Comparison of ENCODE assay signal across 8 cellular contexts in the genomic region with DNA sequence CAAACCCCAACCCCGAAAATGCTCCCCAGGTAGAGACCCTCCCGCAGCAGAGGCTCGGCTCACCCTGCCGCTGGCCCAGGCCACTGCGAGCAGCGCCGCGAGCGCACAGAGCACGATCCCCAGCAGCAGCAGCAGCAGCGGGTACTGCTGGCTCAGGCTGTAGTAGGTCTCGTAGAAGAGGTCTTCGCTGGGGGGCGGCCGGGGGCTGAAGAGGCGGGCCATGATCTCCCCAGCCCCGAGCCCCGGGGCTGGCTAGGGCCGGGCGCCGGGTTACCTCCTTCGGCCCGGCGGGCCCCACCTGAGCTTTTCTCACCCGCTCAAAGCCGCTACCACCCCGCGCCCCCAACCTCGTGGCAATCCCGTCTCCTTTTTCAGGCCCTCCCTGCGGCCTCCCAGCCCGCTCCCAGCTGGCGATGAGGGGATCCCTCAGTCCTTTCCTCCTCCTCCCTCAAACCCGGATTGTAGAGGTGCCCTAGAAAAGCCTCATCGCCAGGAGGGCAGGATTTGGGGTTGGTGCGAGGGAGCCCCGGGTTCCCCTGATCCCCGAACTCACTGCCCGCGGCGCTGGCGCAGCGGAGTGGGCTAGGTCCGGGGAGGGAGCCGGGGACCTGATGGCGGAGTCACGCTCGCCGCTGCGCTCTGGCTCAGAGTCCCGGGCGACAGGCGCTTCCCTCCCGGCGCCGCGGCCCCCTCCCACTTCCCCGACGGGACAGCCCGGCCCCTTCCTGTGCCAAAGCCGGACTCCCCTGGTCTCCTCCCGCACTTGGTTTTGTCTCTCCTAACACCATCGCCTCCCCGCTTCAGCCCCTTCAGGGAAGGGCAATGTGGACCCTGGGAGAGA. TPM values are rescaled to one million over a fixed set of nuclear protein-coding genes. Genes with fewer than 3 reads are reported as not detected.
DNase-seq lines count a peak whose midpoint lies in the region; ATAC-seq, FAIRE-seq and TF ChIP-seq lines count a peak whose summit lies in the region.

Gene ADCY4 (minus strand): TSS at position 641 of the 841 bp plus-strand sequence. CDS start 419 bp downstream, at position 222.

- no peak for DNase-seq in small intestine
- DNase-seq in GM12892 (ENCODE audit: insufficient read length) = no peak
- no peak for DNase-seq in NCI-H82 treated with DMSO at 0.1 percent for 48 hours (lab: John Stamatoyannopoulos, UW; ENCODE audit: unreplicated experiment)

- peak within 1 kb of the TSS; percentile 78 for H2AFZ ChIP-seq in KMS-11 (ENCODE audit: low read depth)

- no peaks in the 10 kb centered on the region for H4K20me1 ChIP-seq in KMS-11 (ENCODE audit: insufficient read depth)

- H3K4me2 ChIP-seq in KMS-11 = peak within 1 kb of the TSS; percentile 80

- no peak for TF ChIP-seq CTCF in KMS-11 (conservative IDR thresholded peaks at IDR 0.05; ENCODE audit: low read depth, low read length)

- H3K9ac ChIP-seq in KMS-11 (no peak within 1 kb of the TSS), iPS-18a (ENCODE audit: low read length) (no peak within 1 kb of the TSS)

- TF ChIP-seq POLR2A in GM12892 (IDR thresholded peaks at IDR 0.05; ENCODE audit: low read depth, low read length) = no peak

- H3K9me3 ChIP-seq in iPS-18a (ENCODE audit: control insufficient read depth, low read depth, low read length) (no peaks in the 10 kb centered on the region), small intestine (ENCODE audit: control insufficient read depth, low read depth) (no peaks in the 10 kb centered on the region)

- H3K27ac ChIP-seq in KMS-11 (no peak within 1 kb of the TSS), adipose tissue (ENCODE audit: low read depth, low read length) (no peak within 1 kb of the TSS), iPS-18a (ENCODE audit: low read length) (no peak within 1 kb of the TSS), small intestine (ENCODE audit: low read depth in 1 of 2, low read length in 1 of 2) (peak within 1 kb of the TSS in 1 of 2 donors; percentile 69)

- no peak within 1 kb of the TSS for H3K4me3 ChIP-seq in KMS-11 (IDR thresholded peaks at IDR 0.05; ENCODE audit: insufficient read depth, low read depth, low read length)
- peak within 1 kb of the TSS; percentile 64 for H3K4me3 ChIP-seq in iPS-18a (ENCODE audit: low read length)
- H3K4me3 ChIP-seq in small intestine (ENCODE audit: low read depth in 1 of 2, low read length in 2 of 2) = peak within 1 kb of the TSS; percentile 16 to 33

- 4 to 11% (median 4%) methylated on average over 63 to 64 of the region's 64 CpGs for WGBS in adipose tissue, 3 donors
- WGBS in small intestine, 3 donors = 4 to 9% (median 5%) methylated on average over 43 to 64 of the region's 64 CpGs

- FAIRE-seq in small intestine (lab: Jason Lieb, UNC) (no peak), GM12892 (lab: Jason Lieb, UNC) (no peak)

- no peaks in the 10 kb centered on the region for H3K36me3 ChIP-seq in KMS-11 (ENCODE audit: insufficient read depth)
- H3K36me3 ChIP-seq in iPS-18a (ENCODE audit: control insufficient read depth, low read depth, low read length) = no peaks in the 10 kb centered on the region
- H3K36me3 ChIP-seq in small intestine (ENCODE audit: control insufficient read depth in 2 of 2, insufficient read depth in 2 of 2, low read length in 2 of 2) = peaks cover 0 to 7% of the 10 kb centered on the region in 2 donors

- no peaks in the 10 kb centered on the region for H3K79me2 ChIP-seq in KMS-11 (ENCODE audit: insufficient read depth, low read depth)

- H3K27me3 ChIP-seq in KMS-11 (ENCODE audit: insufficient read depth, low read depth) = peaks cover 11% of the 10 kb centered on the region; the same call in 1 of the 2 replicates
- peaks cover 100% of the 10 kb centered on the region for H3K27me3 ChIP-seq in iPS-18a (ENCODE audit: control insufficient read depth, insufficient read depth, low read length)
- H3K27me3 ChIP-seq in small intestine (ENCODE audit: control insufficient read depth in 2 of 2, insufficient read depth in 2 of 2, low read length in 2 of 2) = no peaks in the 10 kb centered on the region

- ATAC-seq in HG03196 (IDR thresholded peaks at IDR 0.05; ENCODE audit: unreplicated experiment) (no peak), GM18867 (IDR thresholded peaks at IDR 0.05; ENCODE audit: unreplicated experiment) (no peak)

- peaks cover 12% of the 10 kb centered on the region for H3K4me1 ChIP-seq in KMS-11 (ENCODE audit: low read depth, poor library complexity, severe bottlenecking)
- peaks cover 3% of the 10 kb centered on the region for H3K4me1 ChIP-seq in iPS-18a (ENCODE audit: control insufficient read depth, low read depth, low read length)
- H3K4me1 ChIP-seq in small intestine (ENCODE audit: control insufficient read depth in 2 of 2, insufficient read depth in 1 of 2, low read depth in 1 of 2, low read length in 1 of 2) = peaks cover 4 to 24% of the 10 kb centered on the region in 2 donors

RNA-seq across cellular contexts. Expression of gene ADCY4, which starts in this region (rescaled TPM):
- polyA plus RNA-seq in adipose tissue = 100 to 1,000 TPM in 1 of 3 donors, 10 to 100 TPM in 1, 1 to 10 TPM in 1; 8.7 to 107 (median 56.4) TPM
- 10 to 100 TPM in 1 of 3 donors, 1 to 10 TPM in 2; 3.4 to 16.4 (median 4.9) TPM for polyA plus RNA-seq in small intestine
- polyA plus RNA-seq in GM12892 (2012; ENCODE audit: missing spikeins) = 0.83 TPM
